Comparison of ENCODE assay signal across 23 cellular contexts in the genomic region with DNA sequence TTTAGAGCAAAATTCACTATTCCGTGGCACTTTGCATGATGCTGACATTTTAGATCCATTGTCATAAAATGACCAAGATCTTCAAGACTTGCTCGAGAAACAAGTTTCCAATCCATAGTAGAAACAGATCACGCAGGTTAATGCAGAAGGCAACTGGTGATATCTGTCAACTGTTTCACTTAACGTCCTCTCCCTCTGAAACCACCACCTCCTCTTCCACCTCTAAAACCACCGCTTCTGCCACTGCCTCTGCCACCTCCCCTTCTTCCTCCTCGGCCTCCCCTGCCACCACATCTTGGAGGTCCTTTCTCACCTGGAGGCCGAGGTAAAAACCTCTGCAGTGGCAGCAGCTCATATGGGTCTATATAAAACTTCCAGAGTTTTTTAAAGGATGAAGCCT.
"Had no signal": no experiment of that assay in that cellular context is flagged by ENCODE, and none has a peak within 500 bp of the region (broad histone marks: within the 10 kb centered on the region; RNA-seq: fewer than 3 reads in every experiment).

No MANE protein-coding gene starts in this region.

- DNase-seq: colonic mucosa; cortex of kidney; dorsolateral prefrontal cortex; effector CD4-positive, alpha-beta T cell; effector memory CD4-positive, alpha-beta T cell; esophagus squamous epithelium; foreskin fibroblast; foreskin melanocyte; gastrocnemius medialis; glutamatergic neuron; head of caudate nucleus; heart right ventricle; hippocampal formation; left cardiac atrium; left lung; left ventricle myocardium superior; lower lobe of right lung; mesenchymal stem cell; mucosa of descending colon; naive B cell; naive thymus-derived CD8-positive, alpha-beta T cell had no signal

- H3K9me3 Mint-ChIP-seq: dendritic cell treated with granulocyte-macrophage colony-stimulating factor and Interleukin-4, amounts not matched to agents 40 ng/mL and 50 ng/mL, for 4 days; naive B cell; naive thymus-derived CD8-positive, alpha-beta T cell had no signal

- H3K4me3 Mint-ChIP-seq: dendritic cell treated with granulocyte-macrophage colony-stimulating factor and Interleukin-4, amounts not matched to agents 40 ng/mL and 50 ng/mL, for 4 days; mesothelial cell of epicardium; naive B cell; naive thymus-derived CD8-positive, alpha-beta T cell had no signal

- H3K4me1 Mint-ChIP-seq: mesothelial cell of epicardium, naive B cell had no signal

- H3K36me3 Mint-ChIP-seq: mesothelial cell of epicardium; naive B cell; naive thymus-derived CD8-positive, alpha-beta T cell had no signal

- H3K27me3 Mint-ChIP-seq: dendritic cell treated with granulocyte-macrophage colony-stimulating factor and Interleukin-4, amounts not matched to agents 40 ng/mL and 50 ng/mL, for 4 days; naive thymus-derived CD8-positive, alpha-beta T cell had no signal

- ATAC-seq: gastrocnemius medialis; heart right ventricle; left cardiac atrium; left lung; left ventricle myocardium superior; lower lobe of right lung; mucosa of descending colon; naive thymus-derived CD8-positive, alpha-beta T cell had no signal

- H3K27ac Mint-ChIP-seq: dendritic cell treated with granulocyte-macrophage colony-stimulating factor and Interleukin-4, amounts not matched to agents 40 ng/mL and 50 ng/mL, for 4 days; mesothelial cell of epicardium had no signal
